In the genomic region with DNA sequence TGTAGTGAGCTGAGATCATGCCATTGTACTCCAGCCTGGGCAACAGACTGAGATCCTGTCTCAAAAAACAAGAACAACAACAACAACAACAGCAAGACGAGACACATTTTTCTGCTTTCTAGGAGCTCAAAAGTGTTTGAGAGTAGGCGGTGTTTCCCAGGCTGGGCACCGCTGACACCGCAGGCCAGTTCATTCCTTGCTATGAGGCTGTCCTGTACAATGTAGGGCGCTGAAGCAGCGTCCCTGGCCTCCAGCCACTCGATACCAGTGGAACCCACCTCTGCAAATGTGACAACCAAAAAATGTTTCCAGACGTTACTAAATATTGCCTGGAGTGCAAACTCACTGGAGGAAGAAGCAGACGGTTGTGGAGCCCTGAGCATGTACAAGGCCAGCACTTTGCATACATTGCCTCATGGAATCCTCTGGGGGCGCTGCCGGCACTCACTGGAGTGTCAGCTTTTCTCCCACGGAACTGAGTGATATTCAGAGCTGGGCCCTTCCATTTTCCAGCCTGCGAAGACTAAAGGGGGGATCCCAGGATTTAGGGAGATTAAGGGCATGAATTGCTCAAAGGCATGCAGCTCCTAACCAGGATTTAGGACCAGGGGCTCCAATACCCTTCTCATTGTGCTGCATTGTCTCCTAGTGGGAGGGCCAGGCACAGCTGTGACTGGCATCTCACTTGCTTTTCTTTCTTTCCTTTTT, we compare ENCODE assay signal across 8 cellular contexts. TPM values are rescaled to one million over a fixed set of nuclear protein-coding genes. Genes with fewer than 3 reads are reported as not detected.
DNase-seq lines count a peak whose midpoint lies in the region; ATAC-seq and TF ChIP-seq lines count a peak whose summit lies in the region.

No MANE protein-coding gene starts in this region.

- H3K4me1 Mint-ChIP-seq in progenitor cell of endocrine pancreas (ENCODE audit: low read depth) = peaks cover 6% of the 10 kb centered on the region

- TF ChIP-seq CTCF in heart left ventricle (IDR thresholded peaks at IDR 0.05) = peak; percentile 66 to 88 (median 78)
- TF ChIP-seq CTCF in progenitor cell of endocrine pancreas (IDR thresholded peaks at IDR 0.05; ENCODE audit: unreplicated experiment) = peak; percentile 71

- no peaks in the 10 kb centered on the region for H3K9me3 Mint-ChIP-seq in activated naive CD4-positive, alpha-beta T cell treated with anti-CD3 and anti-CD28 coated beads, Interleukin-2, amount 50 U/mL, for 72 hours
- H3K9me3 Mint-ChIP-seq in progenitor cell of endocrine pancreas (ENCODE audit: low read depth) = no peaks in the 10 kb centered on the region

- H3K36me3 ChIP-seq in SJCRH30 (no peaks in the 10 kb centered on the region), heart left ventricle (no peaks in the 10 kb centered on the region)

- no peak for TF ChIP-seq POLR2A in heart left ventricle (IDR thresholded peaks at IDR 0.05)

- H3K27ac ChIP-seq in SJCRH30 (no peak overlapping the region), heart left ventricle (peak overlapping the region in 6 of 12 donors; percentile 21 to 47 (median 28))

- DNase-seq in Caki2 (ENCODE audit: low read depth) = peak; percentile 22
- DNase-seq in HuH-7 (ENCODE audit: low spot score) = peak; percentile 83
- DNase-seq in SJCRH30 = peak; percentile 67 to 84
- DNase-seq in activated naive CD4-positive, alpha-beta T cell treated with anti-CD3 and anti-CD28 coated beads, Interleukin-2, amount 50 U/mL, for 72 hours (ENCODE audit: low spot score in 2 of 2) = peak in 1 of 2 donors; percentile 63
- DNase-seq in heart left ventricle = peak; percentile 77 to 88 (median 82)
- no peak for DNase-seq in progenitor cell of endocrine pancreas (ENCODE audit: low spot score, unreplicated experiment)

- intact Hi-C loops in heart left ventricle (cut with DNase I) = loop anchor here in 2 of 10 donors (2.0 kb wide), 2 partner anchors 19 to 33 kb away; no protein-coding TSS in a partner anchor

- H3K27me3 Mint-ChIP-seq in progenitor cell of endocrine pancreas = no peaks in the 10 kb centered on the region

- H3K4me1 ChIP-seq in SJCRH30 (peaks cover 4% of the 10 kb centered on the region; the same call in 1 of the 2 replicates), heart left ventricle (peaks cover 5 to 59% (median 26%) of the 10 kb centered on the region in 12 donors)

- ATAC-seq in activated naive CD4-positive, alpha-beta T cell treated with anti-CD3 and anti-CD28 coated beads, Interleukin-2, amount 50 U/mL, for 72 hours = peak; percentile 79 to 80
- ATAC-seq in heart left ventricle (peak in 3 of 4 donors; percentile 72 to 77 (median 74)), GM18861 (IDR thresholded peaks at IDR 0.05; ENCODE audit: unreplicated experiment) (no peak), HG03108 (IDR thresholded peaks at IDR 0.05; ENCODE audit: unreplicated experiment) (no peak)

- H3K4me3 ChIP-seq in SJCRH30 = no peak overlapping the region
- H3K4me3 ChIP-seq in heart left ventricle = no peak overlapping the region

- H3K36me3 Mint-ChIP-seq in activated naive CD4-positive, alpha-beta T cell treated with anti-CD3 and anti-CD28 coated beads, Interleukin-2, amount 50 U/mL, for 72 hours = no peaks in the 10 kb centered on the region
- no peaks in the 10 kb centered on the region for H3K36me3 Mint-ChIP-seq in progenitor cell of endocrine pancreas (ENCODE audit: insufficient read depth)

- in situ Hi-C loops in Caki2 (cut with HindIII; ENCODE audit: low pct_unique_long_range_greater_than_20kb, low sequenced_read_pairs) = no loop called here

- no peaks in the 10 kb centered on the region for H3K27me3 ChIP-seq in SJCRH30
- no peaks in the 10 kb centered on the region for H3K27me3 ChIP-seq in heart left ventricle

- H3K4me3 Mint-ChIP-seq in progenitor cell of endocrine pancreas (ENCODE audit: low read depth) = no peak overlapping the region

- H3K9me3 ChIP-seq in SJCRH30 (replicated peaks) = no peaks in the 10 kb centered on the region
- H3K9me3 ChIP-seq in heart left ventricle = no peaks in the 10 kb centered on the region

- H3K27ac Mint-ChIP-seq in activated naive CD4-positive, alpha-beta T cell treated with anti-CD3 and anti-CD28 coated beads, Interleukin-2, amount 50 U/mL, for 72 hours = peak overlapping the region; percentile 14 to 44
- peak overlapping the region; percentile 45 for H3K27ac Mint-ChIP-seq in progenitor cell of endocrine pancreas

- 37 to 43% (median 39%) methylated on average over 12 to 13 of the region's 13 CpGs for WGBS in heart left ventricle, 4 donors

RNA-seq across cellular contexts. Expression of gene MIEF1, which starts 5.8 kb away (rescaled TPM):
- 31.9 and 43.9 TPM in 2 replicates for total RNA-seq in Caki2 (2014; rRNA removed; shearing (Covaris generic); ENCODE audit: low replicate concordance)
- 31.5 and 32.0 TPM in 2 replicates for total RNA-seq in SJCRH30 (2014; rRNA removed; shearing (Covaris generic))
- 10 to 100 TPM; 37.5 to 52.2 TPM for total RNA-seq in activated naive CD4-positive, alpha-beta T cell treated with anti-CD3 and anti-CD28 coated beads, Interleukin-2, amount 50 U/mL, for 72 hours
- total RNA-seq in heart left ventricle = 10 to 100 TPM; 15.4 to 25.2 (median 18.7) TPM
- 10 to 100 TPM in 1 of 2 donors, 1 to 10 TPM in 1; 6.5 to 22.3 TPM for polyA plus RNA-seq in heart left ventricle
- total RNA-seq in progenitor cell of endocrine pancreas = 30.5 and 32.4 TPM in 2 replicates

RNA-seq across cellular contexts. Expression of gene ATF4, which starts 24.1 kb away (rescaled TPM):
- total RNA-seq in Caki2 (2014; rRNA removed; shearing (Covaris generic); ENCODE audit: low replicate concordance) = 480 and 505 TPM in 2 replicates
- 190 and 238 TPM in 2 replicates for total RNA-seq in SJCRH30 (2014; rRNA removed; shearing (Covaris generic))
- total RNA-seq in activated naive CD4-positive, alpha-beta T cell treated with anti-CD3 and anti-CD28 coated beads, Interleukin-2, amount 50 U/mL, for 72 hours = 100 to 1,000 TPM; 460 to 506 TPM
- total RNA-seq in heart left ventricle = 100 to 1,000 TPM; 117 to 322 (median 168) TPM
- polyA plus RNA-seq in heart left ventricle = 100 to 1,000 TPM; 378 to 458 TPM
- 332 and 356 TPM in 2 replicates for total RNA-seq in progenitor cell of endocrine pancreas

RNA-seq across cellular contexts. Expression of gene RPS19BP1, which starts 36.3 kb away (rescaled TPM):
- total RNA-seq in Caki2 (2014; rRNA removed; shearing (Covaris generic); ENCODE audit: low replicate concordance) = 209 and 302 TPM in 2 replicates
- total RNA-seq in SJCRH30 (2014; rRNA removed; shearing (Covaris generic)) = 48.3 and 66.2 TPM in 2 replicates
- 10 to 100 TPM; 47.6 to 64.2 TPM for total RNA-seq in activated naive CD4-positive, alpha-beta T cell treated with anti-CD3 and anti-CD28 coated beads, Interleukin-2, amount 50 U/mL, for 72 hours
- total RNA-seq in heart left ventricle = 100 to 1,000 TPM in 2 of 9 donors, 10 to 100 TPM in 7; 33.2 to 108 (median 44.5) TPM
- polyA plus RNA-seq in heart left ventricle = 100 to 1,000 TPM; 154 to 220 TPM
- total RNA-seq in progenitor cell of endocrine pancreas = 45.2 and 48.2 TPM in 2 replicates

RNA-seq across cellular contexts. Expression of gene MGAT3, which starts 39.5 kb away (rescaled TPM):
- total RNA-seq in Caki2 (2014; rRNA removed; shearing (Covaris generic); ENCODE audit: low replicate concordance) = not detected in 2 replicates
- not detected in 2 replicates for total RNA-seq in SJCRH30 (2014; rRNA removed; shearing (Covaris generic))
- total RNA-seq in activated naive CD4-positive, alpha-beta T cell treated with anti-CD3 and anti-CD28 coated beads, Interleukin-2, amount 50 U/mL, for 72 hours = 1 to 10 TPM; 1.9 to 2.8 TPM
- total RNA-seq in heart left ventricle (1 to 10 TPM; 3.4 to 9.9 (median 4.7) TPM), progenitor cell of endocrine pancreas (28.8 and 32.7 TPM in 2 replicates)
- polyA plus RNA-seq in heart left ventricle = 1 to 10 TPM; 2.2 to 2.6 TPM

Comparison
In these comparisons a context has a peak if more than half of its experiments do, and no peak if none do; other contexts are left out.
1. ATAC-seq: peak in activated naive CD4-positive, alpha-beta T cell treated with anti-CD3 and anti-CD28 coated beads, Interleukin-2, amount 50 U/mL, for 72 hours (2 of 2) and heart left ventricle (3 of 4); none in GM18861 (single experiment) and HG03108 (single experiment).